ENCODE assay signal across 1 cellular context in genomic region chr2:25042321-25043240, GRCh38.
TF ChIP-seq lines count a peak whose summit lies in the region.

No MANE protein-coding gene starts in this region.

TF ChIP-seq in K562, 482 proteins besides CTCF, POLR2A, EP300 and RAD21 (continued from another document):
- TF ChIP-seq ZBTB49 (CRISPR knock-in tag; IDR thresholded peaks at IDR 0.05; ENCODE audit: borderline replicate concordance) (no peak), NFATC3 (IDR thresholded peaks at IDR 0.05) (no peak), TCF7 (IDR thresholded peaks at IDR 0.05; ENCODE audit: borderline replicate concordance) (no peak), ZC3H8 (IDR thresholded peaks at IDR 0.05) (no peak), NR2F6 (CRISPR knock-in tag; IDR thresholded peaks at IDR 0.05) (no peak), ZNF79 (CRISPR knock-in tag; IDR thresholded peaks at IDR 0.05; ENCODE audit: low read depth) (no peak), ZBTB7A (IDR thresholded peaks at IDR 0.05; ENCODE audit: borderline replicate concordance, control insufficient read depth, low read depth, low read length) (peak; percentile 24; the same call in 1 of the 2 replicates), ZNF518B (CRISPR knock-in tag; IDR thresholded peaks at IDR 0.05) (no peak), ZNF12 (CRISPR knock-in tag; IDR thresholded peaks at IDR 0.05) (peak; percentile 87; the same call in 1 of the 2 replicates), HMBOX1 (IDR thresholded peaks at IDR 0.05) (no peak), NRF1 (conservative IDR thresholded peaks at IDR 0.05 in 1 of 2, IDR thresholded peaks at IDR 0.05 in 1 of 2) (peak; percentile 29 to 38; a peak in 2 of 4 replicates), NFE2 (IDR thresholded peaks at IDR 0.05; ENCODE audit: low read depth) (no peak), ZNF316 (IDR thresholded peaks at IDR 0.05) (no peak), DDX20 (tag; IDR thresholded peaks at IDR 0.05; ENCODE audit: low read depth) (no peak), CTBP1 (IDR thresholded peaks at IDR 0.05; ENCODE audit: borderline replicate concordance) (no peak; the same call in 1 of the 2 replicates)
